In genomic region chr5:119631660-119632059, GRCh38 we compare ENCODE assay signal across 33 cellular contexts. TPM values are rescaled to one million over a fixed set of nuclear protein-coding genes. Genes with fewer than 3 reads are reported as not detected.
DNase-seq lines count a peak whose midpoint lies in the region; ATAC-seq and TF ChIP-seq lines count a peak whose summit lies in the region.
"Had no signal": no experiment of that assay in that cellular context is flagged by ENCODE, and none has a peak within 500 bp of the region (broad histone marks: within the 10 kb centered on the region; RNA-seq: fewer than 3 reads in every experiment).

No MANE protein-coding gene starts in this region.

- no peaks in the 10 kb centered on the region for H3K9me3 Mint-ChIP-seq in CD4-positive, alpha-beta T cell
- H3K9me3 Mint-ChIP-seq in CD14-positive monocyte, result peaks cover 0 to 12% (median 2%) of the 10 kb centered on the region in 7 donors
- H3K9me3 Mint-ChIP-seq: activated CD4-positive, alpha-beta T cell treated with anti-CD3 and anti-CD28 coated beads, Interleukin-2, amount 10 ng/mL, durations not matched to agents 24 days and 14 days; GM23338; nephron; T-helper 2 cell treated with Interferon-gamma antibody and Interleukin-4, amounts not matched to agents 5 μg/mL and 100 μg/mL, for 36 hours had no signal

- H3K27me3 Mint-ChIP-seq in CD4-positive, alpha-beta T cell, result peaks cover 16% of the 10 kb centered on the region
- H3K27me3 Mint-ChIP-seq in CD14-positive monocyte (ENCODE audit: low read depth in 3 of 3), result peaks cover 5 to 16% (median 8%) of the 10 kb centered on the region in 3 donors

- POLR2A ChIA-PET in CD4-positive, alpha-beta T cell (lab: Charles Lee), result no interaction called here

- no peak for TF ChIP-seq CTCF in CD4-positive, alpha-beta T cell (IDR thresholded peaks at IDR 0.05)
- TF ChIP-seq CTCF in CD14-positive monocyte (IDR thresholded peaks at IDR 0.05), result no peak

- H3K27ac ChIP-seq in CD4-positive, alpha-beta T cell (ENCODE audit: low read depth, low read length), result no peak overlapping the region
- H3K27ac ChIP-seq: A549, breast epithelium, pancreas, vagina, VCaP had no signal

- no peaks in the 10 kb centered on the region for H3K36me3 Mint-ChIP-seq in CD4-positive, alpha-beta T cell (ENCODE audit: low read depth)
- no peaks in the 10 kb centered on the region for H3K36me3 Mint-ChIP-seq in CD14-positive monocyte

- H3K4me3 Mint-ChIP-seq in CD4-positive, alpha-beta T cell, result no peak overlapping the region
- no peak overlapping the region for H3K4me3 Mint-ChIP-seq in CD14-positive monocyte
- H3K4me3 Mint-ChIP-seq: activated CD4-positive, alpha-beta T cell treated with anti-CD3 and anti-CD28 coated beads, Interleukin-2, amount 10 ng/mL, durations not matched to agents 24 days and 14 days; GM23338; nephron; T-helper 2 cell treated with Interferon-gamma antibody and Interleukin-4, amounts not matched to agents 5 μg/mL and 100 μg/mL, for 36 hours had no signal

- intact Hi-C loops in CD4-positive, alpha-beta T cell (cut with DNase I, micrococcal nuclease), result no loop called here
- intact Hi-C loops in CD14-positive monocyte (cut with micrococcal nuclease), result no loop called here

- no peaks in the 10 kb centered on the region for H3K27me3 ChIP-seq in CD4-positive, alpha-beta T cell (ENCODE audit: control insufficient read depth, insufficient read depth, low read length)
- H3K27me3 ChIP-seq: breast epithelium, pancreas, vagina had no signal

- H3K4me1 Mint-ChIP-seq in CD4-positive, alpha-beta T cell (ENCODE audit: low read depth), result no peaks in the 10 kb centered on the region
- H3K4me1 Mint-ChIP-seq in CD14-positive monocyte, result peaks cover 17% of the 10 kb centered on the region
- H3K4me1 Mint-ChIP-seq: activated CD4-positive, alpha-beta T cell treated with anti-CD3 and anti-CD28 coated beads, Interleukin-2, amount 10 ng/mL, durations not matched to agents 24 days and 14 days had no signal

- no peak overlapping the region for H3K27ac Mint-ChIP-seq in CD4-positive, alpha-beta T cell
- no peak overlapping the region for H3K27ac Mint-ChIP-seq in CD14-positive monocyte
- H3K27ac Mint-ChIP-seq: activated CD4-positive, alpha-beta T cell treated with anti-CD3 and anti-CD28 coated beads, Interleukin-2, amount 10 ng/mL, durations not matched to agents 24 days and 14 days; GM23338; nephron; T-helper 2 cell treated with Interferon-gamma antibody and Interleukin-4, amounts not matched to agents 5 μg/mL and 100 μg/mL, for 36 hours had no signal

- ATAC-seq in GM18861 (IDR thresholded peaks at IDR 0.05; ENCODE audit: unreplicated experiment), result peak; percentile 90
- ATAC-seq in GM19468 (IDR thresholded peaks at IDR 0.05; ENCODE audit: extremely low read depth, unreplicated experiment), result peak; percentile 91
- peak; percentile 49 for ATAC-seq in HG02798 (IDR thresholded peaks at IDR 0.05; ENCODE audit: poor library complexity, unreplicated experiment)
- ATAC-seq in HG03442 (IDR thresholded peaks at IDR 0.05; ENCODE audit: unreplicated experiment), result peak; percentile 50
- ATAC-seq in CD4-positive, alpha-beta T cell (ENCODE audit: poor library complexity), result no peak
- no peak for ATAC-seq in GM21381 (IDR thresholded peaks at IDR 0.05; ENCODE audit: unreplicated experiment)
- ATAC-seq: mucosa of descending colon, pancreas, SK-N-SH treated with all-trans-retinoic acid at 6 μM for 48 hours had no signal

- CTCF ChIA-PET in CD4-positive, alpha-beta T cell (lab: Charles Lee), result no interaction called here

- no peak for DNase-seq in CD4-positive, alpha-beta T cell
- DNase-seq in SKM-1 (lab: John Stamatoyannopoulos, UW; ENCODE audit: unreplicated experiment) (no peak), CD14-positive monocyte (ENCODE audit: low spot score) (no peak)
- DNase-seq: activated CD4-positive, alpha-beta T cell treated with anti-CD3 and anti-CD28 coated beads, Interleukin-2, amount 10 ng/mL, durations not matched to agents 24 days and 14 days; activated naive CD4-positive, alpha-beta T cell treated with Interleukin-2 at 50 U/mL for 16 hours; activated T-cell treated with anti-CD3 and anti-CD28 coated beads, Interleukin-2, amount 50 U/mL, for 48 hours; effector memory CD4-positive, alpha-beta T cell; erythroblast; GDM1; head of caudate nucleus; kidney glomerular epithelial cell; mucosa of descending colon; NCI-H1092 treated with DMSO at 0.1 percent for 48 hours; NCI-H1930; NCI-H345; pancreas; stimulated activated CD4-positive, alpha-beta T cell treated with anti-CD3 and anti-CD28 coated beads, Interleukin-2, amount 100 ng/mL, for 48 hours; stimulated activated naive CD4-positive, alpha-beta T cell had no signal

- H3K9me3 ChIP-seq in CD4-positive, alpha-beta T cell (ENCODE audit: control insufficient read depth, low read length), result no peaks in the 10 kb centered on the region
- H3K9me3 ChIP-seq: A549, breast epithelium, mucosa of descending colon, pancreas, vagina had no signal

RNA-seq across cellular contexts. Expression of gene FAM170A, which starts 2.3 kb away (rescaled TPM):
- not detected for total RNA-seq in CD4-positive, alpha-beta T cell
- not detected for polyA plus RNA-seq in CD14-positive monocyte
- total RNA-seq: activated CD4-positive, alpha-beta T cell treated with anti-CD3 and anti-CD28 coated beads, Interleukin-2, amount 10 ng/mL, durations not matched to agents 24 days and 14 days; fibroblast of villous mesenchyme; GM23338; lung; mucosa of descending colon; pancreas; vagina had no signal
- polyA plus RNA-seq: A549, GM23338 had no signal

Comparison
In these comparisons a context has a peak if more than half of its experiments do, and no peak if none do; other contexts are left out.
1. ATAC-seq: peak in GM18861 (single experiment), GM19468 (single experiment), HG02798 (single experiment) and HG03442 (single experiment); none in CD4-positive, alpha-beta T cell (single experiment) and GM21381 (single experiment).